Comparison of ENCODE assay signal across 10 cellular contexts in genomic region chr7:74483402-74484336, GRCh38. TPM values are rescaled to one million over a fixed set of nuclear protein-coding genes. Genes with fewer than 3 reads are reported as not detected.
DNase-seq lines count a peak whose midpoint lies in the region; ATAC-seq and TF ChIP-seq lines count a peak whose summit lies in the region.
"Had no signal": no experiment of that assay in that cellular context is flagged by ENCODE, and none has a peak within 500 bp of the region (broad histone marks: within the 10 kb centered on the region; RNA-seq: fewer than 3 reads in every experiment).

No MANE protein-coding gene starts in this region.

- H3K9me3 Mint-ChIP-seq in CD4-positive, alpha-beta memory T cell = no peaks in the 10 kb centered on the region

- H3K4me1 ChIP-seq in skeletal muscle satellite cell (ENCODE audit: control insufficient read depth, insufficient read depth, low read length) = peaks cover 67% of the 10 kb centered on the region
- H3K4me1 ChIP-seq in CD4-positive, alpha-beta memory T cell (ENCODE audit: insufficient read depth, low read length) = no peaks in the 10 kb centered on the region

- no peak for ATAC-seq in T-helper 17 cell
- ATAC-seq in GM19463 (IDR thresholded peaks at IDR 0.05; ENCODE audit: unreplicated experiment) = no peak
- ATAC-seq in HG03354 (IDR thresholded peaks at IDR 0.05; ENCODE audit: poor library complexity, severe bottlenecking, unreplicated experiment) = no peak

- no peak overlapping the region for H3K4me3 Mint-ChIP-seq in T-helper 17 cell
- H3K4me3 Mint-ChIP-seq in CD4-positive, alpha-beta memory T cell = no peak overlapping the region

- no peaks in the 10 kb centered on the region for H3K36me3 Mint-ChIP-seq in T-helper 17 cell (ENCODE audit: low read depth)
- no peaks in the 10 kb centered on the region for H3K36me3 Mint-ChIP-seq in CD4-positive, alpha-beta memory T cell

- H3K9me3 ChIP-seq in T-helper 17 cell (ENCODE audit: control insufficient read depth, low read length, poor library complexity, severe bottlenecking) (no peaks in the 10 kb centered on the region), skeletal muscle satellite cell (replicated peaks; ENCODE audit: low read length) (no peaks in the 10 kb centered on the region)
- H3K9me3 ChIP-seq in CD4-positive, alpha-beta memory T cell (ENCODE audit: control insufficient read depth in 1 of 2, low read length in 2 of 2) = no peaks in the 10 kb centered on the region
- H3K9me3 ChIP-seq: spleen had no signal

- peak overlapping the region; percentile 78 for H3K4me2 ChIP-seq in skeletal muscle satellite cell (ENCODE audit: low read length)

- H3K27me3 ChIP-seq in skeletal muscle satellite cell (ENCODE audit: control insufficient read depth, insufficient read depth, low read length) = no peaks in the 10 kb centered on the region
- no peaks in the 10 kb centered on the region for H3K27me3 ChIP-seq in CD4-positive, alpha-beta memory T cell (ENCODE audit: insufficient read depth, low read length)

- POLR2A ChIA-PET in CD4-positive, alpha-beta memory T cell (lab: Charles Lee; ENCODE audit: partially characterized antibody) = no interaction called here

- H3K27ac Mint-ChIP-seq in T-helper 17 cell = peak overlapping the region; percentile 4
- H3K27ac Mint-ChIP-seq in CD4-positive, alpha-beta memory T cell = no peak overlapping the region

- intact Hi-C loops in CD4-positive, alpha-beta memory T cell (cut with micrococcal nuclease) = no loop called here

- no peaks in the 10 kb centered on the region for H3K36me3 ChIP-seq in skeletal muscle satellite cell (ENCODE audit: insufficient read depth, low read length)
- H3K36me3 ChIP-seq in CD4-positive, alpha-beta memory T cell (ENCODE audit: insufficient read depth, low read length) = no peaks in the 10 kb centered on the region
- H3K36me3 ChIP-seq: spleen had no signal

- H3K4me3 ChIP-seq in foreskin fibroblast (ENCODE audit: low read depth in 1 of 2, low read length in 2 of 2) (no peak overlapping the region), skeletal muscle satellite cell (ENCODE audit: low read length) (peak overlapping the region; percentile 54)
- H3K4me3 ChIP-seq in CD4-positive, alpha-beta memory T cell (ENCODE audit: low read length in 2 of 2) = no peak overlapping the region
- H3K4me3 ChIP-seq: spleen had no signal

- CTCF ChIA-PET in CD4-positive, alpha-beta memory T cell (lab: Charles Lee; ENCODE audit: partially characterized antibody) = no interaction called here

- DNase-seq in GM04503 (ENCODE audit: low read depth) = peak; percentile 43
- DNase-seq in T-helper 17 cell = no peak
- DNase-seq in foreskin fibroblast = peak; percentile 30 to 63
- DNase-seq in CD4-positive, alpha-beta memory T cell = no peak
- DNase-seq in NCI-H1092 treated with DMSO at 0.1 percent for 48 hours (lab: John Stamatoyannopoulos, UW) = no peak
- DNase-seq: head of caudate nucleus, spleen had no signal

- no peak overlapping the region for H3K27ac ChIP-seq in CD4-positive, alpha-beta memory T cell (ENCODE audit: low read depth, low read length)
- H3K27ac ChIP-seq: spleen had no signal

- peaks cover 8% of the 10 kb centered on the region for H3K27me3 Mint-ChIP-seq in T-helper 17 cell
- H3K27me3 Mint-ChIP-seq in CD4-positive, alpha-beta memory T cell = peaks cover 1 to 2% of the 10 kb centered on the region in 2 donors

- peak overlapping the region; percentile 87 for H3K9ac ChIP-seq in skeletal muscle satellite cell (ENCODE audit: low read depth, low read length)

- no peak for TF ChIP-seq CTCF in foreskin fibroblast (IDR thresholded peaks at IDR 0.05; ENCODE audit: low read depth, low read length)

- H3K4me1 Mint-ChIP-seq in T-helper 17 cell = peaks cover 4% of the 10 kb centered on the region
- no peaks in the 10 kb centered on the region for H3K4me1 Mint-ChIP-seq in CD4-positive, alpha-beta memory T cell

RNA-seq across cellular contexts. Expression of gene GTF2IRD1, which starts 30.0 kb away (rescaled TPM):
- 1 to 10 TPM; 2.3 to 3.5 TPM for total RNA-seq in T-helper 17 cell
- total RNA-seq in skeletal muscle satellite cell (2012; rRNA removed) = 5.2 and 5.8 TPM in 2 replicates
- total RNA-seq in CD4-positive, alpha-beta memory T cell = 1 to 10 TPM; 8.6 to 8.8 TPM
- under 1 TPM; 0.30 to 0.81 TPM for polyA plus RNA-seq in CD4-positive, alpha-beta memory T cell

Comparison
In these comparisons a context has a peak if more than half of its experiments do, and no peak if none do; other contexts are left out.
1. DNase-seq: peak in GM04503 (single experiment) and foreskin fibroblast (2 of 2); none in T-helper 17 cell (0 of 3), CD4-positive, alpha-beta memory T cell (0 of 5) and NCI-H1092 treated with DMSO at 0.1 percent for 48 hours (single experiment).